9 cellular contexts compared by ENCODE assay signal in the genomic region with DNA sequence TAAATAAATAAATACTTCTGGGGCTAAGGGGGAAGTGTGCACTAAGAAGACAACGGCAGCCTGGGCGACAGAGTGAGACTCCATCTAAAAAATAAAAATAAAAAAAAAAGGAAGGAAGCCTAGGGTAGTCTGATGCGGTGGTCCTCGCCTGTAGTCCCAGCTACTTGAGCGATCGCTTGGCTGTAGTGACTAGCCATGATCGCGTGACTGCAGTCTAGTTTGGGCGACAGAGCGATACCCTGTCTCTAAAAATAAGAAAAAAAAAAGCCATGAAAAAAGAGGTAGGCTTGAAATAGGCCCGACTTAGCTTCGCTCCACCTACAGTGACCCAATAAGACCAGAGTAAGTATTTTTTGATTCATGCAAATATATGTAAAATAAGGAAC. TPM values are rescaled to one million over a fixed set of nuclear protein-coding genes. Genes with fewer than 3 reads are reported as not detected.
DNase-seq lines count a peak whose midpoint lies in the region; ATAC-seq and TF ChIP-seq lines count a peak whose summit lies in the region.
"Had no signal": no experiment of that assay in that cellular context is flagged by ENCODE, and none has a peak within 500 bp of the region (broad histone marks: within the 10 kb centered on the region; RNA-seq: fewer than 3 reads in every experiment).

No MANE protein-coding gene starts in this region.

- no peaks in the 10 kb centered on the region for H3K9me3 ChIP-seq in CD4-positive, CD25-positive, alpha-beta regulatory T cell (ENCODE audit: control insufficient read depth in 2 of 2, low read length in 2 of 2)
- H3K9me3 ChIP-seq in Peyer's patch (no peaks in the 10 kb centered on the region), mesenchymal stem cell (ENCODE audit: control insufficient read depth, low read length) (no peaks in the 10 kb centered on the region)

- H3K14ac ChIP-seq in mesenchymal stem cell (ENCODE audit: low read length in 2 of 2) = no peak overlapping the region

- H4K8ac ChIP-seq in mesenchymal stem cell (ENCODE audit: low read length) = peak overlapping the region; percentile 88

- DNase-seq in CD4-positive, CD25-positive, alpha-beta regulatory T cell = no peak
- DNase-seq in Peyer's patch (peak in 1 of 3 donors; percentile 55), mesenchymal stem cell (no peak), DMS153 treated with DMSO at 0.1 percent for 48 hours (lab: John Stamatoyannopoulos, UW; ENCODE audit: unreplicated experiment) (no peak), putamen (ENCODE audit: low spot score) (no peak)
- DNase-seq in activated CD4-positive, CD25-positive, alpha-beta regulatory T cell (lab: John Stamatoyannopoulos, UW) = no peak

- peaks cover 16% of the 10 kb centered on the region for H3K36me3 ChIP-seq in CD4-positive, CD25-positive, alpha-beta regulatory T cell (ENCODE audit: control insufficient read depth, insufficient read depth, low read length)
- peaks cover 0 to 27% (median 0%) of the 10 kb centered on the region in 3 donors for H3K36me3 ChIP-seq in Peyer's patch
- peaks cover 16 to 23% of the 10 kb centered on the region in 2 experiments for H3K36me3 ChIP-seq in mesenchymal stem cell (ENCODE audit: control insufficient read depth in 1 of 2, insufficient read depth in 2 of 2, low read depth in 1 of 2, low read length in 2 of 2)

- peaks cover 21% of the 10 kb centered on the region for H3K79me1 ChIP-seq in mesenchymal stem cell (replicated peaks; ENCODE audit: low read length, poor library complexity, severe bottlenecking)

- H3K18ac ChIP-seq in mesenchymal stem cell (ENCODE audit: low read depth in 1 of 2, low read length in 2 of 2) = no peak overlapping the region

- H3K23ac ChIP-seq in mesenchymal stem cell (ENCODE audit: low read length in 2 of 2) = no peak overlapping the region

- H3K27me3 ChIP-seq in CD4-positive, CD25-positive, alpha-beta regulatory T cell (ENCODE audit: control insufficient read depth, insufficient read depth, low read length) = no peaks in the 10 kb centered on the region
- no peaks in the 10 kb centered on the region for H3K27me3 ChIP-seq in Peyer's patch
- H3K27me3 ChIP-seq in mesenchymal stem cell (ENCODE audit: control insufficient read depth in 1 of 2, insufficient read depth in 1 of 2, low read length in 2 of 2) = no peaks in the 10 kb centered on the region

- no peak for ATAC-seq in CD4-positive, CD25-positive, alpha-beta regulatory T cell (ENCODE audit: low read depth in 2 of 2)
- peak; percentile 9 for ATAC-seq in GM21619 (IDR thresholded peaks at IDR 0.05; ENCODE audit: unreplicated experiment)
- ATAC-seq in HG03045 (IDR thresholded peaks at IDR 0.05; ENCODE audit: unreplicated experiment) = no peak

- H2BK15ac ChIP-seq in mesenchymal stem cell (ENCODE audit: low read depth, poor library complexity, severe bottlenecking) = no peak overlapping the region

- 98% methylated on average over 9 of the region's 12 CpGs for WGBS in mesenchymal stem cell

- H2BK5ac ChIP-seq in mesenchymal stem cell (ENCODE audit: low read depth, low read length, poor library complexity, severe bottlenecking) = no peak overlapping the region

- peak overlapping the region; percentile 77 for H3K27ac ChIP-seq in CD4-positive, CD25-positive, alpha-beta regulatory T cell (ENCODE audit: insufficient read depth, low read length, poor library complexity, severe bottlenecking)
- peak overlapping the region in 3 of 4 donors; percentile 20 to 74 (median 33) for H3K27ac ChIP-seq in Peyer's patch
- no peak overlapping the region for H3K27ac ChIP-seq in mesenchymal stem cell (ENCODE audit: low read length, poor library complexity, severe bottlenecking)

- no peak for TF ChIP-seq CTCF in Peyer's patch (IDR thresholded peaks at IDR 0.05)

- H3K9ac ChIP-seq in mesenchymal stem cell (ENCODE audit: low read length) = no peak overlapping the region

- TF ChIP-seq POLR2A in Peyer's patch (IDR thresholded peaks at IDR 0.05) = no peak

- H4K91ac ChIP-seq in mesenchymal stem cell (ENCODE audit: low read length) = no peak overlapping the region

- H3K4me1 ChIP-seq in CD4-positive, CD25-positive, alpha-beta regulatory T cell (ENCODE audit: control insufficient read depth, insufficient read depth, low read length, poor library complexity, severe bottlenecking) = peaks cover 23% of the 10 kb centered on the region
- H3K4me1 ChIP-seq in Peyer's patch (peaks cover 0 to 14% (median 5%) of the 10 kb centered on the region in 4 donors), mesenchymal stem cell (ENCODE audit: control insufficient read depth, insufficient read depth, low read depth, low read length) (peaks cover 7% of the 10 kb centered on the region)

- peaks cover 7% of the 10 kb centered on the region for H3K36me3 Mint-ChIP-seq in CD4-positive, CD25-positive, alpha-beta regulatory T cell

- no peak overlapping the region for H2BK12ac ChIP-seq in mesenchymal stem cell (ENCODE audit: low read length in 2 of 2)

- no peak overlapping the region for H2BK120ac ChIP-seq in mesenchymal stem cell (ENCODE audit: low read depth, low read length)

- H2AK5ac ChIP-seq in mesenchymal stem cell (ENCODE audit: low read length, severe bottlenecking) = no peak overlapping the region

- peak overlapping the region; percentile 55 for H3K4me3 ChIP-seq in CD4-positive, CD25-positive, alpha-beta regulatory T cell (ENCODE audit: low read depth, low read length)
- H3K4me3 ChIP-seq in Peyer's patch (peak overlapping the region in 2 of 4 donors; percentile 18 to 65), mesenchymal stem cell (ENCODE audit: insufficient read depth in 1 of 2, low read depth in 1 of 2, low read length in 2 of 2) (no peak overlapping the region)

- H3K4me3 Mint-ChIP-seq in CD4-positive, CD25-positive, alpha-beta regulatory T cell = peak overlapping the region; percentile 81 to 88 (median 87)

- peak overlapping the region; percentile 56 to 76 (median 73) for H3K27ac Mint-ChIP-seq in CD4-positive, CD25-positive, alpha-beta regulatory T cell

- H2AFZ ChIP-seq in mesenchymal stem cell (ENCODE audit: low read depth, low read length) = no peak overlapping the region

- no peak overlapping the region for H3K4ac ChIP-seq in mesenchymal stem cell (ENCODE audit: low read depth in 1 of 2, low read length in 2 of 2)

- H3K9me3 Mint-ChIP-seq in CD4-positive, CD25-positive, alpha-beta regulatory T cell = no peaks in the 10 kb centered on the region

- no peak overlapping the region for H3K4me2 ChIP-seq in mesenchymal stem cell (ENCODE audit: low read length, poor library complexity, severe bottlenecking)

- peaks cover 5% of the 10 kb centered on the region for H3K27me3 Mint-ChIP-seq in CD4-positive, CD25-positive, alpha-beta regulatory T cell

- peaks cover 6 to 34% (median 12%) of the 10 kb centered on the region in 4 donors for H3K4me1 Mint-ChIP-seq in CD4-positive, CD25-positive, alpha-beta regulatory T cell

RNA-seq across cellular contexts. Expression of gene BABAM1, which starts 0.7 kb away (rescaled TPM):
- total RNA-seq in CD4-positive, CD25-positive, alpha-beta regulatory T cell = 82.3 TPM
- polyA plus RNA-seq in CD4-positive, CD25-positive, alpha-beta regulatory T cell = 100 to 1,000 TPM; 111 to 140 (median 124) TPM
- total RNA-seq in Peyer's patch = 100 to 1,000 TPM in 1 of 4 donors, 10 to 100 TPM in 3; 51.8 to 174 (median 59.2) TPM
- polyA plus RNA-seq in mesenchymal stem cell (2013, experiment 1 of 2) = 100 TPM
- 103 TPM for polyA plus RNA-seq in mesenchymal stem cell (2013, experiment 2 of 2)

RNA-seq across cellular contexts. Expression of gene USHBP1, which starts 2.0 kb away (rescaled TPM):
- not detected for total RNA-seq in CD4-positive, CD25-positive, alpha-beta regulatory T cell
- polyA plus RNA-seq in CD4-positive, CD25-positive, alpha-beta regulatory T cell = not detected
- total RNA-seq in Peyer's patch = 10 to 100 TPM in 1 of 4 donors, 1 to 10 TPM in 3; 1.6 to 11.6 (median 2.5) TPM
- not detected for polyA plus RNA-seq in mesenchymal stem cell (2013, experiment 1 of 2)
- not detected for polyA plus RNA-seq in mesenchymal stem cell (2013, experiment 2 of 2)
- total RNA-seq: NCI-H460 had no signal

RNA-seq across cellular contexts. Expression of gene ANKLE1, which starts 15.1 kb away (rescaled TPM):
- 1.8 TPM for total RNA-seq in CD4-positive, CD25-positive, alpha-beta regulatory T cell
- 1 to 10 TPM in 2 of 4 donors, under 1 TPM in 2; 0.15 to 1.0 (median 0.96) TPM for polyA plus RNA-seq in CD4-positive, CD25-positive, alpha-beta regulatory T cell
- total RNA-seq in Peyer's patch = 1 to 10 TPM in 1 of 4 donors, under 1 TPM in 2, not detected in 1; 0.18 to 1.3 (median 0.95) TPM
- 0.36 TPM for polyA plus RNA-seq in mesenchymal stem cell (2013, experiment 1 of 2)
- polyA plus RNA-seq in mesenchymal stem cell (2013, experiment 2 of 2) = 0.34 TPM

RNA-seq across cellular contexts. Expression of gene NR2F6, which starts 20.9 kb away (rescaled TPM):
- total RNA-seq in CD4-positive, CD25-positive, alpha-beta regulatory T cell = 0.52 TPM
- polyA plus RNA-seq in CD4-positive, CD25-positive, alpha-beta regulatory T cell = 1 to 10 TPM in 2 of 4 donors, under 1 TPM in 2; 0.81 to 3.2 (median 1.5) TPM
- 100 to 1,000 TPM in 3 of 4 donors, 10 to 100 TPM in 1; 42.1 to 217 (median 142) TPM for total RNA-seq in Peyer's patch
- polyA plus RNA-seq in mesenchymal stem cell (2013, experiment 1 of 2) = 47.1 TPM
- polyA plus RNA-seq in mesenchymal stem cell (2013, experiment 2 of 2) = 46.4 TPM

RNA-seq across cellular contexts. Expression of gene ABHD8, which starts 36.6 kb away (rescaled TPM):
- total RNA-seq in CD4-positive, CD25-positive, alpha-beta regulatory T cell = 5.1 TPM
- polyA plus RNA-seq in CD4-positive, CD25-positive, alpha-beta regulatory T cell = 1 to 10 TPM; 5.6 to 8.7 (median 6.4) TPM
- total RNA-seq in Peyer's patch = 10 to 100 TPM in 1 of 4 donors, 1 to 10 TPM in 3; 2.1 to 14.1 (median 5.6) TPM
- polyA plus RNA-seq in mesenchymal stem cell (2013, experiment 1 of 2) = 5.3 TPM
- polyA plus RNA-seq in mesenchymal stem cell (2013, experiment 2 of 2) = 5.1 TPM
